ENCODE assay signal across 1 cellular context in genomic region chr1:22328331-22329170, GRCh38.
TF ChIP-seq lines count a peak whose summit lies in the region.

No MANE protein-coding gene starts in this region.

TF ChIP-seq in H1, 55 proteins besides CTCF, POLR2A, EP300 and RAD21:
- no peak for TF ChIP-seq CHD2 (IDR thresholded peaks at IDR 0.05; ENCODE audit: low read length)
- no peak for TF ChIP-seq GABPA (IDR thresholded peaks at IDR 0.05; ENCODE audit: borderline replicate concordance, insufficient read depth, low read length)
- no peak for TF ChIP-seq USF2 (IDR thresholded peaks at IDR 0.05; ENCODE audit: low read length)
- no peak for TF ChIP-seq SUZ12 (IDR thresholded peaks at IDR 0.05; ENCODE audit: low read length)
- TF ChIP-seq HDAC6 (IDR thresholded peaks at IDR 0.05; ENCODE audit: low read depth, low read length), result no peak
- TF ChIP-seq BCL11A (IDR thresholded peaks at IDR 0.05; ENCODE audit: low read depth in 2 of 2, low read length in 2 of 2), result no peak
- no peak for TF ChIP-seq RNF2 (IDR thresholded peaks at IDR 0.05; ENCODE audit: borderline replicate concordance, low read depth, low read length, missing control alignments, poor library complexity, severe bottlenecking)
- no peak for TF ChIP-seq SRF (IDR thresholded peaks at IDR 0.05; ENCODE audit: low read depth, low read length)
- TF ChIP-seq KDM1A (IDR thresholded peaks at IDR 0.05; ENCODE audit: borderline replicate concordance, low read length), result no peak
TF ChIP-seq in H1: peak in this region for 0.
